24 cellular contexts compared by ENCODE assay signal in the genomic region with DNA sequence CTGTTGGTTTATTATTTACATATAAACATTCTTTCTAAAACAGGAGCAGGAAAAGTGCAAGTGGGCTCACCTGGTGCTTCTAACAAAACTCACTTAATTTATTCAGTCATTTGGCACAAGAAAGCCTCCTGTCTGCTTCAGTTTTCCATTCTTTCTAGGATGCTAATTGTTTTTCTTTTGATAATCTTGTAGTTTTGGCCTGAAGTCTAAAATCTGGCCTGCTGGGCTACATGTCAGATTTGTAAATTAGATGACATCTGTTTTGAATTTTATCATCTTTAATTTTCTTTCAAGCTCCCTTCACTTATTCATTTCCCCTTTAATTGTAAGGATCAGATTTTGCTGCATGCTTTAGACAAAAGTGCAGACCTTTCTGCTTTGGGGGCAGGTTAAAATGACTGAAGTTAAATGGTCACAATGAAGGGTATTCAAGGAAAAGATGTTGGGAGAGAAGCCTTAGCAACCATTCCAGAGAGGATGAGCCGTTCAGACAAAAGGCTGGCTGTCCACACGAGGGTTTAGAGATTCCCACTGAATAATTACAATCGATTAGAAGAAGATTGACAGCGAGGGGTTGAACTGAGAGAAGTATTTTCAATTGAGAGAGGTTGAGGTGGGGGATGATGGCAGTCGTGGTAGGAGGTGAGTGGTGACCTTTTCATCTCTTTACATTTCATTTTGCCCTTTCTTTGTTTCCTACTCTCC. TPM values are rescaled to one million over a fixed set of nuclear protein-coding genes. Genes with fewer than 3 reads are reported as not detected.
DNase-seq lines count a peak whose midpoint lies in the region; FAIRE-seq and TF ChIP-seq lines count a peak whose summit lies in the region.
"Had no signal": no experiment of that assay in that cellular context is flagged by ENCODE, and none has a peak within 500 bp of the region (broad histone marks: within the 10 kb centered on the region; RNA-seq: fewer than 3 reads in every experiment).

No MANE protein-coding gene starts in this region.

- H3K36me3 Mint-ChIP-seq in brain (peaks cover 9% of the 10 kb centered on the region), mesothelial cell of epicardium (no peaks in the 10 kb centered on the region)
- H3K36me3 Mint-ChIP-seq: CD4-positive, CD25-positive, alpha-beta regulatory T cell; IgD-negative memory B cell had no signal

- H3K9me3 Mint-ChIP-seq in brain (peaks cover 0 to 1% (median 0%) of the 10 kb centered on the region in 5 experiments), mesothelial cell of epicardium (no peaks in the 10 kb centered on the region)
- H3K9me3 Mint-ChIP-seq: GM23338, IgD-negative memory B cell had no signal

- H3K4me3 ChIP-seq in AG10803 (ENCODE audit: low read length): no peak overlapping the region
- H3K4me3 ChIP-seq: GM23338 had no signal

- H3K27ac Mint-ChIP-seq in brain (peak overlapping the region; percentile 3 to 92 (median 69)), mesothelial cell of epicardium (peak overlapping the region; percentile 85)
- H3K27ac Mint-ChIP-seq: CD4-positive, CD25-positive, alpha-beta regulatory T cell; GM23338; IgD-negative memory B cell had no signal

- TF ChIP-seq CTCF in AG10803 (conservative IDR thresholded peaks at IDR 0.05; ENCODE audit: low read length) (no peak), brain (conservative IDR thresholded peaks at IDR 0.05) (no peak), mesothelial cell of epicardium (IDR thresholded peaks at IDR 0.05; ENCODE audit: unreplicated experiment) (no peak)

- H3K4me1 Mint-ChIP-seq in brain (peaks cover 36% of the 10 kb centered on the region), mesothelial cell of epicardium (peaks cover 52% of the 10 kb centered on the region)
- H3K4me1 Mint-ChIP-seq: CD4-positive, CD25-positive, alpha-beta regulatory T cell had no signal

- no peaks in the 10 kb centered on the region for H3K27me3 Mint-ChIP-seq in brain
- H3K27me3 Mint-ChIP-seq in mesothelial cell of epicardium (ENCODE audit: low read depth): no peaks in the 10 kb centered on the region
- H3K27me3 Mint-ChIP-seq: CD4-positive, CD25-positive, alpha-beta regulatory T cell; IgD-negative memory B cell had no signal

- FAIRE-seq in GM12892 (lab: Jason Lieb, UNC): no peak
- no peak for FAIRE-seq in H54 (lab: Jason Lieb, UNC)
- FAIRE-seq: GM12891, HTR-8/SVneo had no signal

- peak overlapping the region in 2 of 5 experiments; percentile 17 to 33 for H3K4me3 Mint-ChIP-seq in brain
- no peak overlapping the region for H3K4me3 Mint-ChIP-seq in mesothelial cell of epicardium
- H3K4me3 Mint-ChIP-seq: CD4-positive, CD25-positive, alpha-beta regulatory T cell; GM23338; IgD-negative memory B cell had no signal

- TF ChIP-seq POLR2A in GM12892 (IDR thresholded peaks at IDR 0.05; ENCODE audit: low read depth, low read length) (no peak), H54 (IDR thresholded peaks at IDR 0.05; ENCODE audit: low read depth, low read length) (no peak)

- peak; percentile 33 for DNase-seq in AG10803 (ENCODE audit: low read depth)
- peak; percentile 41 to 59 for DNase-seq in NCI-H446 (lab: John Stamatoyannopoulos, UW)
- no peak for DNase-seq in mesothelial cell of epicardium (ENCODE audit: low spot score in 2 of 2, unreplicated experiment in 2 of 2)
- DNase-seq in NCI-H524 (lab: John Stamatoyannopoulos, UW): no peak
- DNase-seq in GM12892 (ENCODE audit: insufficient read length): no peak
- DNase-seq in HuH-7 (ENCODE audit: low spot score): no peak
- DNase-seq in H54 (ENCODE audit: insufficient read length, low spot score): no peak
- DNase-seq: Caco-2; CD4-positive, CD25-positive, alpha-beta regulatory T cell; DMS 273 treated with DMSO at 0.1 percent for 48 hours; DMS79 treated with DMSO at 0.1 percent for 48 hours; HCEC 1CT; MV-4-11; NCI-H1694; NCI-H2081; NCI-H2171; NCI-H774; NK-92 treated with Interleukin-12 subunit alpha and Interleukin-12 subunit beta, amount 100 ng/mL, for 24 hours; SIG-M5 had no signal

RNA-seq across cellular contexts. Expression of a gene that starts 59.9 kb away (rescaled TPM):
- 0.81 TPM for polyA plus RNA-seq in brain (ENCODE audit: insufficient read depth, low read depth, low replicate concordance)
- 35.6 to 44.1 TPM (median 39.9 TPM) in 3 replicates for total RNA-seq in mesothelial cell of epicardium
- polyA plus RNA-seq in GM12892 (2012; ENCODE audit: missing spikeins): not detected
- total RNA-seq: Caco-2 had no signal
- polyA plus RNA-seq: CD4-positive, CD25-positive, alpha-beta regulatory T cell; IgD-negative memory B cell had no signal

Comparison
In these comparisons a context has a peak if more than half of its experiments do, and no peak if none do; other contexts are left out.
1. DNase-seq: peak in AG10803 (single experiment) and NCI-H446 (2 of 2); none in mesothelial cell of epicardium (0 of 2), NCI-H524 (0 of 2), GM12892 (single experiment), HuH-7 (single experiment) and H54 (single experiment).